In the genomic region with DNA sequence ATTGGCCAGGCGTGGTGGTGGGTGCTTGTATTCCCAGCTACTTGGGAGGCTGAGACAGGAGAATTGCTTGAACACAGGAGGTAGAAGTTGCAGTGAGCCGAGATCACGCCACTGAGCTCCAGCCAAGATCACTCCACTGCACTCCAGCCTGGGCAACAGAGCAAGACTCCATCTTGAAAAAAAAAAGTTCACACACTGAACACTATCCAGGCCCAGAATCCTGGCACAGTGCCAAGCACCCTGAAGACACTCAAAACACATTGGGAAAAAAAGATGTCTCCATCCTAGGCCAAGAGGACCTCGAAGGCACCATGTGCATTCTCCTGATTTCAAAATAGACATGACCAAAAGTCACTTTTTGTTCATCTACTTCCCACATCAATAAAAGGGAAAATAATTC, we compare ENCODE assay signal across 1 cellular context.
TF ChIP-seq lines count a peak whose summit lies in the region.

No MANE protein-coding gene starts in this region.

TF ChIP-seq in HEK293, 187 proteins besides CTCF, POLR2A, EP300 and RAD21 (continued from another document):
- TF ChIP-seq ZNF37A (tag by site-specific recombination; IDR thresholded peaks at IDR 0.05) (peak; percentile 79; the same call in 1 of the 2 replicates), ZNF776 (tag by site-specific recombination; IDR thresholded peaks at IDR 0.05; ENCODE audit: borderline replicate concordance) (peak; percentile 93), ZNF114 (tag by site-specific recombination; IDR thresholded peaks at IDR 0.05) (peak; percentile 63; the same call in 1 of the 2 replicates), YY2 (tag by site-specific recombination; IDR thresholded peaks at IDR 0.05) (0 out of 2 replicates have a peak, but pooled peaks have one; percentile 45), GLI2 (tag by site-specific recombination; IDR thresholded peaks at IDR 0.05; ENCODE audit: borderline replicate concordance, low read depth) (0 out of 2 replicates have a peak, but pooled peaks have one; percentile 31), ZNF311 (tag by site-specific recombination; IDR thresholded peaks at IDR 0.05; ENCODE audit: borderline replicate concordance) (no peak), ZNF132 (tag by site-specific recombination; IDR thresholded peaks at IDR 0.05; ENCODE audit: borderline replicate concordance) (no peak), ZNF561 (tag by site-specific recombination; IDR thresholded peaks at IDR 0.05; ENCODE audit: borderline replicate concordance) (peak; percentile 53; the same call in 1 of the 2 replicates), ZNF18 (tag by site-specific recombination; IDR thresholded peaks at IDR 0.05) (peak; percentile 25; the same call in 1 of the 2 replicates), ZNF121 (tag by site-specific recombination; IDR thresholded peaks at IDR 0.05) (peak; percentile 75), ZNF214 (tag by site-specific recombination; IDR thresholded peaks at IDR 0.05; ENCODE audit: borderline replicate concordance) (peak; percentile 32; the same call in 1 of the 2 replicates), ZNF660 (tag by site-specific recombination; IDR thresholded peaks at IDR 0.05) (peak; percentile 83), ZNF664 (tag by site-specific recombination; IDR thresholded peaks at IDR 0.05) (0 out of 2 replicates have a peak, but pooled peaks have one; percentile 13), ZNF677 (tag by site-specific recombination; IDR thresholded peaks at IDR 0.05) (peak; percentile 76), ZNF184 (tag by site-specific recombination; IDR thresholded peaks at IDR 0.05) (peak; percentile 94), ZNF624 (tag by site-specific recombination; IDR thresholded peaks at IDR 0.05) (peak; percentile 91; the same call in 1 of the 2 replicates)
- TF ChIP-seq, protein P1, sequence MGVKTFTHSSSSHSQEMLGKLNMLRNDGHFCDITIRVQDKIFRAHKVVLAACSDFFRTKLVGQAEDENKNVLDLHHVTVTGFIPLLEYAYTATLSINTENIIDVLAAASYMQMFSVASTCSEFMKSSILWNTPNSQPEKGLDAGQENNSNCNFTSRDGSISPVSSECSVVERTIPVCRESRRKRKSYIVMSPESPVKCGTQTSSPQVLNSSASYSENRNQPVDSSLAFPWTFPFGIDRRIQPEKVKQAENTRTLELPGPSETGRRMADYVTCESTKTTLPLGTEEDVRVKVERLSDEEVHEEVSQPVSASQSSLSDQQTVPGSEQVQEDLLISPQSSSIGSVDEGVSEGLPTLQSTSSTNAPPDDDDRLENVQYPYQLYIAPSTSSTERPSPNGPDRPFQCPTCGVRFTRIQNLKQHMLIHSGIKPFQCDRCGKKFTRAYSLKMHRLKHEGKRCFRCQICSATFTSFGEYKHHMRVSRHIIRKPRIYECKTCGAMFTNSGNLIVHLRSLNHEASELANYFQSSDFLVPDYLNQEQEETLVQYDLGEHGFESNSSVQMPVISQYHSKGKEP (tag by site-specific recombination; IDR thresholded peaks at IDR 0.05), result peak; percentile 82
- TF ChIP-seq, protein P2, sequence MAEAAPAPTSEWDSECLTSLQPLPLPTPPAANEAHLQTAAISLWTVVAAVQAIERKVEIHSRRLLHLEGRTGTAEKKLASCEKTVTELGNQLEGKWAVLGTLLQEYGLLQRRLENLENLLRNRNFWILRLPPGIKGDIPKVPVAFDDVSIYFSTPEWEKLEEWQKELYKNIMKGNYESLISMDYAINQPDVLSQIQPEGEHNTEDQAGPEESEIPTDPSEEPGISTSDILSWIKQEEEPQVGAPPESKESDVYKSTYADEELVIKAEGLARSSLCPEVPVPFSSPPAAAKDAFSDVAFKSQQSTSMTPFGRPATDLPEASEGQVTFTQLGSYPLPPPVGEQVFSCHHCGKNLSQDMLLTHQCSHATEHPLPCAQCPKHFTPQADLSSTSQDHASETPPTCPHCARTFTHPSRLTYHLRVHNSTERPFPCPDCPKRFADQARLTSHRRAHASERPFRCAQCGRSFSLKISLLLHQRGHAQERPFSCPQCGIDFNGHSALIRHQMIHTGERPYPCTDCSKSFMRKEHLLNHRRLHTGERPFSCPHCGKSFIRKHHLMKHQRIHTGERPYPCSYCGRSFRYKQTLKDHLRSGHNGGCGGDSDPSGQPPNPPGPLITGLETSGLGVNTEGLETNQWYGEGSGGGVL (tag by site-specific recombination; IDR thresholded peaks at IDR 0.05), result peak; percentile 40; the same call in 1 of the 2 replicates
